19 cellular contexts compared by ENCODE assay signal in genomic region chr3:16807441-16807840, GRCh38.
DNase-seq lines count a peak whose midpoint lies in the region; ATAC-seq and TF ChIP-seq lines count a peak whose summit lies in the region.
"Had no signal": no experiment of that assay in that cellular context is flagged by ENCODE, and none has a peak within 500 bp of the region (broad histone marks: within the 10 kb centered on the region; RNA-seq: fewer than 3 reads in every experiment).

No MANE protein-coding gene starts in this region.

- H3K9ac ChIP-seq in adipocyte (ENCODE audit: low read length) = peak overlapping the region; percentile 26
- H3K9ac ChIP-seq: KMS-11 had no signal

- intact Hi-C loops in Right ventricle myocardium superior (cut with DNase I) (no loop called here), left ventricle myocardium inferior (cut with micrococcal nuclease) (no loop called here), uterus (cut with DNase I; ENCODE audit: low total_unique reads) (no loop called here)

- no peak for TF ChIP-seq CTCF in left ventricle myocardium inferior (IDR thresholded peaks at IDR 0.05; ENCODE audit: borderline replicate concordance)
- TF ChIP-seq CTCF in glutamatergic neuron (IDR thresholded peaks at IDR 0.05; ENCODE audit: partially characterized antibody, unreplicated experiment) = no peak
- no peak for TF ChIP-seq CTCF in RWPE1 (conservative IDR thresholded peaks at IDR 0.05; ENCODE audit: low read depth)
- TF ChIP-seq CTCF in GM13977 (IDR thresholded peaks at IDR 0.05; ENCODE audit: extremely low read depth, insufficient read depth, missing control alignments) = no peak
- no peak for TF ChIP-seq CTCF in uterus (IDR thresholded peaks at IDR 0.05)

- no peak overlapping the region for H3K4me3 Mint-ChIP-seq in glutamatergic neuron (ENCODE audit: unreplicated experiment)
- H3K4me3 Mint-ChIP-seq: activated CD4-positive, alpha-beta T cell treated with anti-CD3 and anti-CD28 coated beads for 36 hours; activated naive CD8-positive, alpha-beta T cell treated with anti-CD3 and anti-CD28 coated beads, Interleukin-2, amount 50 U/mL, for 24 hours; CD4-positive, CD25-positive, alpha-beta regulatory T cell; stimulated activated naive CD8-positive, alpha-beta T cell treated with anti-CD3 and anti-CD28 coated beads, Interleukin-15, Interleukin-2, amounts not matched to agents 100 ng/mL and 50 ng/mL, for 24 hours had no signal

- no peak for TF ChIP-seq POLR2A in uterus (IDR thresholded peaks at IDR 0.05)

- H3K9me3 ChIP-seq in left ventricle myocardium inferior (replicated peaks) (no peaks in the 10 kb centered on the region), adipocyte (ENCODE audit: control insufficient read depth, low read length) (no peaks in the 10 kb centered on the region), uterus (no peaks in the 10 kb centered on the region)
- H3K9me3 ChIP-seq: A549, breast epithelium, upper lobe of left lung had no signal

- H3K27me3 ChIP-seq in left ventricle myocardium inferior (ENCODE audit: low read depth) = no peaks in the 10 kb centered on the region
- no peaks in the 10 kb centered on the region for H3K27me3 ChIP-seq in adipocyte (replicated peaks; ENCODE audit: control insufficient read depth, insufficient read depth, low read length)
- no peaks in the 10 kb centered on the region for H3K27me3 ChIP-seq in uterus
- H3K27me3 ChIP-seq: breast epithelium, upper lobe of left lung had no signal

- POLR2A ChIA-PET in RWPE1 (lab: Yijun Ruan, JAX; ENCODE audit: low non-redundant PET) = no interaction called here

- in situ Hi-C loops in GM13977 (cut with MboI; ENCODE audit: low pct_unique_long_range_greater_than_20kb, low sequenced_read_pairs, unreplicated experiment) = no loop called here

- H3K27me3 Mint-ChIP-seq in glutamatergic neuron (ENCODE audit: unreplicated experiment) = peaks cover 4% of the 10 kb centered on the region
- H3K27me3 Mint-ChIP-seq: activated CD4-positive, alpha-beta T cell treated with anti-CD3 and anti-CD28 coated beads for 36 hours had no signal

- H3K4me3 ChIP-seq in left ventricle myocardium inferior (no peak overlapping the region), adipocyte (ENCODE audit: low read length) (peak overlapping the region; percentile 3), uterus (no peak overlapping the region)
- H3K4me3 ChIP-seq: A549, breast epithelium, upper lobe of left lung had no signal

- peak; percentile 66 for ATAC-seq in Right ventricle myocardium superior (ENCODE audit: poor library complexity)
- ATAC-seq: A549; activated CD4-positive, alpha-beta T cell treated with anti-CD3 and anti-CD28 coated beads for 36 hours; activated naive CD8-positive, alpha-beta T cell treated with anti-CD3 and anti-CD28 coated beads, Interleukin-2, amount 50 U/mL, for 24 hours had no signal

- no peak for DNase-seq in Right ventricle myocardium superior
- DNase-seq in left ventricle myocardium inferior = no peak
- DNase-seq in adipocyte (ENCODE audit: low read depth) = peak; percentile 76
- DNase-seq in glutamatergic neuron = no peak
- DNase-seq in caudate nucleus (lab: John Stamatoyannopoulos, UW) = no peak
- no peak for DNase-seq in RWPE1 (ENCODE audit: low spot score)
- DNase-seq in GM13977 (ENCODE audit: low spot score) = no peak
- no peak for DNase-seq in uterus
- DNase-seq: activated CD4-positive, alpha-beta T cell treated with anti-CD3 and anti-CD28 coated beads for 36 hours; activated naive CD8-positive, alpha-beta T cell treated with anti-CD3 and anti-CD28 coated beads, Interleukin-2, amount 50 U/mL, for 24 hours; CD4-positive, CD25-positive, alpha-beta regulatory T cell; NCI-H1048; NCI-H2029; upper lobe of left lung had no signal

- CTCF ChIA-PET in RWPE1 (lab: Yijun Ruan, JAX) = no interaction called here

- H3K4me1 Mint-ChIP-seq in glutamatergic neuron (ENCODE audit: low read depth, unreplicated experiment) = peaks cover 46% of the 10 kb centered on the region

- peaks cover 13% of the 10 kb centered on the region for H3K36me3 Mint-ChIP-seq in glutamatergic neuron (ENCODE audit: unreplicated experiment)
- H3K36me3 Mint-ChIP-seq: CD4-positive, CD25-positive, alpha-beta regulatory T cell had no signal

- peak overlapping the region; percentile 67 for H3K27ac Mint-ChIP-seq in glutamatergic neuron (ENCODE audit: unreplicated experiment)
- H3K27ac Mint-ChIP-seq: activated CD4-positive, alpha-beta T cell treated with anti-CD3 and anti-CD28 coated beads for 36 hours; activated naive CD8-positive, alpha-beta T cell treated with anti-CD3 and anti-CD28 coated beads, Interleukin-2, amount 50 U/mL, for 24 hours; activated T-helper 2 cell treated with anti-CD3 and anti-CD28 coated beads, Interferon-gamma antibody, Interleukin-2, Interleukin-4, amounts not matched to agents 10 μg/mL and 5 μg/mL and 100 μg/mL, durations not matched to agents 14 hours and 24 hours and 36 hours; CD4-positive, CD25-positive, alpha-beta regulatory T cell; stimulated activated naive CD8-positive, alpha-beta T cell treated with anti-CD3 and anti-CD28 coated beads, Interleukin-15, Interleukin-2, amounts not matched to agents 100 ng/mL and 50 ng/mL, for 24 hours had no signal

- H3K27ac ChIP-seq in left ventricle myocardium inferior (replicated peaks) = no peak overlapping the region
- no peak overlapping the region for H3K27ac ChIP-seq in caudate nucleus (ENCODE audit: low read depth, low read length)
- no peak overlapping the region for H3K27ac ChIP-seq in RWPE1
- no peak overlapping the region for H3K27ac ChIP-seq in uterus
- H3K27ac ChIP-seq: A549, KMS-11, upper lobe of left lung had no signal

- H3K4me1 ChIP-seq in left ventricle myocardium inferior (peaks cover 27% of the 10 kb centered on the region), adipocyte (ENCODE audit: control insufficient read depth, insufficient read depth, low read length) (peaks cover 46% of the 10 kb centered on the region), uterus (no peaks in the 10 kb centered on the region)
- H3K4me1 ChIP-seq: A549, breast epithelium had no signal

- H3K9me3 Mint-ChIP-seq in glutamatergic neuron (ENCODE audit: unreplicated experiment) = peaks cover 19% of the 10 kb centered on the region
- H3K9me3 Mint-ChIP-seq: activated naive CD8-positive, alpha-beta T cell treated with anti-CD3 and anti-CD28 coated beads, Interleukin-2, amount 50 U/mL, for 24 hours; activated T-helper 2 cell treated with anti-CD3 and anti-CD28 coated beads, Interferon-gamma antibody, Interleukin-2, Interleukin-4, amounts not matched to agents 10 μg/mL and 5 μg/mL and 100 μg/mL, durations not matched to agents 14 hours and 24 hours and 36 hours; stimulated activated naive CD8-positive, alpha-beta T cell treated with anti-CD3 and anti-CD28 coated beads, Interleukin-15, Interleukin-2, amounts not matched to agents 100 ng/mL and 50 ng/mL, for 24 hours had no signal

- H3K36me3 ChIP-seq in left ventricle myocardium inferior (no peaks in the 10 kb centered on the region), adipocyte (ENCODE audit: control insufficient read depth, insufficient read depth, low read length, severe bottlenecking) (no peaks in the 10 kb centered on the region), uterus (no peaks in the 10 kb centered on the region)
- H3K36me3 ChIP-seq: breast epithelium, upper lobe of left lung had no signal
